In genomic region chr19:17996826-17997316, GRCh38 we compare ENCODE assay signal across 1 cellular context.
TF ChIP-seq lines count a peak whose summit lies in the region.

No MANE protein-coding gene starts in this region.

TF ChIP-seq in IMR-90, 13 proteins besides CTCF, POLR2A, EP300 and RAD21 (continued from another document):
- no peak for TF ChIP-seq USF2 (IDR thresholded peaks at IDR 0.05; ENCODE audit: low read depth, low read length)
- 0 out of 2 replicates have a peak, but pooled peaks have one; percentile 64 for TF ChIP-seq CHD1 (IDR thresholded peaks at IDR 0.05; ENCODE audit: low read depth, low read length)
- 0 out of 2 replicates have a peak, but pooled peaks have one; percentile 43 for TF ChIP-seq MAZ (IDR thresholded peaks at IDR 0.05; ENCODE audit: borderline replicate concordance, low read depth, low read length)
- TF ChIP-seq SMC3 (IDR thresholded peaks at IDR 0.05; ENCODE audit: low read depth, low read length), result peak; percentile 98
TF ChIP-seq in IMR-90: peak in this region for 5.
